Comparison of ENCODE assay signal across 15 cellular contexts in genomic region chr2:120299561-120299960, GRCh38. TPM values are rescaled to one million over a fixed set of nuclear protein-coding genes. Genes with fewer than 3 reads are reported as not detected.
"Had no signal": no experiment of that assay in that cellular context is flagged by ENCODE, and none has a peak within 500 bp of the region (broad histone marks: within the 10 kb centered on the region; RNA-seq: fewer than 3 reads in every experiment).

No MANE protein-coding gene starts in this region.

- H3K9me3 ChIP-seq: left ventricle myocardium inferior, psoas muscle, tibial artery, upper lobe of right lung, vagina had no signal

- H3K27me3 ChIP-seq: hepatocyte, tibial artery, upper lobe of right lung, vagina had no signal

- H2AFZ ChIP-seq: hepatocyte had no signal

- H3K27ac ChIP-seq: left ventricle myocardium inferior, psoas muscle, tibial artery, upper lobe of right lung, vagina had no signal

- H3K4me3 ChIP-seq: hepatocyte, left ventricle myocardium inferior, lung, psoas muscle, tibial artery, upper lobe of right lung, vagina had no signal

- ATAC-seq: effector memory CD8-positive, alpha-beta T cell; naive thymus-derived CD4-positive, alpha-beta T cell; psoas muscle; sciatic nerve; stimulated activated memory B cell treated with anti-CD40 and anti-IgM and Interleukin-4, amounts not matched to agents 10 μg/mL and 1 μg/mL and 100 μg/mL, for 72 hours; upper lobe of right lung had no signal

- H3K4me1 ChIP-seq: left ventricle myocardium inferior, psoas muscle, tibial artery, upper lobe of right lung, vagina had no signal

- DNase-seq: effector memory CD8-positive, alpha-beta T cell; foreskin melanocyte; head of caudate nucleus; left ventricle myocardium inferior; naive thymus-derived CD4-positive, alpha-beta T cell; nephron progenitor cell; psoas muscle; stimulated activated CD4-positive, alpha-beta T cell treated with anti-CD3 and anti-CD28 coated beads, Interleukin-4, amount 100 ng/mL, for 1 hour; tibial artery; upper lobe of right lung had no signal

RNA-seq across cellular contexts. Expression of gene INHBB, which starts 46.4 kb away (rescaled TPM):
- total RNA-seq: naive thymus-derived CD4-positive, alpha-beta T cell had no signal
- polyA plus RNA-seq: naive thymus-derived CD4-positive, alpha-beta T cell had no signal
